Comparison of ENCODE assay signal across 9 cellular contexts in genomic region chr12:124939428-124940142, GRCh38. TPM values are rescaled to one million over a fixed set of nuclear protein-coding genes. Genes with fewer than 3 reads are reported as not detected.
DNase-seq lines count a peak whose midpoint lies in the region; ATAC-seq and TF ChIP-seq lines count a peak whose summit lies in the region.
"Had no signal": no experiment of that assay in that cellular context is flagged by ENCODE, and none has a peak within 500 bp of the region (broad histone marks: within the 10 kb centered on the region; RNA-seq: fewer than 3 reads in every experiment).

No MANE protein-coding gene starts in this region.

- POLR2A ChIA-PET in CD8-positive, alpha-beta memory T cell (lab: Charles Lee) = interaction anchor here (2.2 to 4.3 kb wide), 3 partner anchors 12 to 31 kb away, joined by 23 to 224 read pairs (median 55); partner anchors contain the start of gene UBC

- peaks cover 0 to 8% (median 0%) of the 10 kb centered on the region in 3 donors for H3K36me3 Mint-ChIP-seq in CD8-positive, alpha-beta memory T cell

- no peaks in the 10 kb centered on the region for H3K9me3 ChIP-seq in CD8-positive, alpha-beta memory T cell (ENCODE audit: low read length)
- H3K9me3 ChIP-seq in KOPT-K1 (ENCODE audit: insufficient read depth, low read length, poor library complexity, severe bottlenecking) = no peaks in the 10 kb centered on the region
- no peaks in the 10 kb centered on the region for H3K9me3 ChIP-seq in gastroesophageal sphincter
- H3K9me3 ChIP-seq in ovary = no peaks in the 10 kb centered on the region
- H3K9me3 ChIP-seq in transverse colon = no peaks in the 10 kb centered on the region

- H3K27me3 Mint-ChIP-seq in CD8-positive, alpha-beta memory T cell = no peaks in the 10 kb centered on the region

- no peaks in the 10 kb centered on the region for H3K9me3 Mint-ChIP-seq in CD8-positive, alpha-beta memory T cell
- H3K9me3 Mint-ChIP-seq: nephron had no signal

- CTCF ChIA-PET in CD8-positive, alpha-beta memory T cell (lab: Charles Lee) = interaction anchor here (0.9 to 17.0 kb wide), 10 partner anchors 8 to 125 kb away, joined by 3 to 711 read pairs (median 6); partner anchors contain the start of genes AACS, DHX37 and UBC

- H3K4me3 Mint-ChIP-seq in CD8-positive, alpha-beta memory T cell = no peak overlapping the region
- H3K4me3 Mint-ChIP-seq: nephron had no signal

- no peaks in the 10 kb centered on the region for H3K27me3 ChIP-seq in CD8-positive, alpha-beta memory T cell (ENCODE audit: insufficient read depth, low read length, poor library complexity, severe bottlenecking)
- H3K27me3 ChIP-seq in gastroesophageal sphincter (no peaks in the 10 kb centered on the region), ovary (no peaks in the 10 kb centered on the region), transverse colon (no peaks in the 10 kb centered on the region)

- in situ Hi-C loops in transverse colon (cut with MboI; ENCODE audit: low pct_ligation_motif_present in 1 of 4, low pct_unique_long_range_greater_than_20kb in 1 of 4, low sequenced_read_pairs in 3 of 4) = loop anchor here in 1 of 4 donors (5.0 kb wide), 1 partner anchor 37 kb away; no protein-coding TSS in a partner anchor

- H3K4me3 ChIP-seq in CD8-positive, alpha-beta memory T cell (ENCODE audit: low read length) = peak overlapping the region; percentile 72
- H3K4me3 ChIP-seq in gastroesophageal sphincter (peak overlapping the region; percentile 20 to 57), ovary (peak overlapping the region; percentile 53), transverse colon (peak overlapping the region; percentile 2 to 55 (median 32))

- peak; percentile 76 to 93 (median 89) for DNase-seq in CD8-positive, alpha-beta memory T cell
- peak; percentile 95 to 97 for DNase-seq in activated T-cell treated with anti-CD3 and anti-CD28 coated beads, Interleukin-2, amount 50 U/mL, for 48 hours
- DNase-seq in ovary (peak; percentile 86 to 94 (median 93)), transverse colon (peak; percentile 90)
- no peak for DNase-seq in effector CD8-positive, alpha-beta T cell (lab: John Stamatoyannopoulos, UW)

- 0% methylated on average over 4 to 8 of the region's 35 CpGs for WGBS in gastroesophageal sphincter (ENCODE audit: low coverage in 1 of 2), 2 donors
- 0% methylated on average over 35 of the region's 35 CpGs for WGBS in ovary, 3 donors
- 0 to 1% methylated on average over 2 to 35 of the region's 35 CpGs for WGBS in transverse colon (ENCODE audit: low coverage in 1 of 2), 2 donors

- H3K4me1 Mint-ChIP-seq in CD8-positive, alpha-beta memory T cell = peaks cover 0 to 8% (median 4%) of the 10 kb centered on the region in 3 donors

- peak in 1 of 4 experiments; percentile 3 for TF ChIP-seq CTCF in gastroesophageal sphincter (IDR thresholded peaks at IDR 0.05)
- peak in 1 of 3 donors; percentile 26 for TF ChIP-seq CTCF in ovary (IDR thresholded peaks at IDR 0.05)
- peak in 3 of 5 experiments; percentile 2 to 15 (median 7) for TF ChIP-seq CTCF in transverse colon (IDR thresholded peaks at IDR 0.05)

- H3K36me3 ChIP-seq in CD8-positive, alpha-beta memory T cell (ENCODE audit: insufficient read depth, low read length) = no peaks in the 10 kb centered on the region
- H3K36me3 ChIP-seq in KOPT-K1 (ENCODE audit: insufficient read depth, low read length) = peaks cover 17% of the 10 kb centered on the region; the same call in 1 of the 2 replicates
- H3K36me3 ChIP-seq in gastroesophageal sphincter = peaks cover 0 to 7% of the 10 kb centered on the region in 2 donors
- no peaks in the 10 kb centered on the region for H3K36me3 ChIP-seq in ovary
- no peaks in the 10 kb centered on the region for H3K36me3 ChIP-seq in transverse colon

- no peak for TF ChIP-seq EP300 in gastroesophageal sphincter (IDR thresholded peaks at IDR 0.05)
- TF ChIP-seq EP300 in ovary (IDR thresholded peaks at IDR 0.05) = no peak
- TF ChIP-seq EP300 in transverse colon (IDR thresholded peaks at IDR 0.05; ENCODE audit: low read depth) = no peak

- peak overlapping the region; percentile 80 for H3K27ac ChIP-seq in CD8-positive, alpha-beta memory T cell (ENCODE audit: low read depth, low read length)
- H3K27ac ChIP-seq in KOPT-K1 (ENCODE audit: low read depth, low read length, poor library complexity, severe bottlenecking) = peak overlapping the region; percentile 65
- peak overlapping the region; percentile 52 to 95 (median 93) for H3K27ac ChIP-seq in gastroesophageal sphincter
- H3K27ac ChIP-seq in ovary = peak overlapping the region; percentile 90 to 91
- H3K27ac ChIP-seq in transverse colon = peak overlapping the region; percentile 88 to 92 (median 90)

- TF ChIP-seq POLR2A in gastroesophageal sphincter (IDR thresholded peaks at IDR 0.05) = peak in 1 of 2 donors; percentile 25
- peak; percentile 41 for TF ChIP-seq POLR2A in ovary (IDR thresholded peaks at IDR 0.05)
- no peak for TF ChIP-seq POLR2A in transverse colon (IDR thresholded peaks at IDR 0.05)

- ATAC-seq in GM21717 (IDR thresholded peaks at IDR 0.05; ENCODE audit: unreplicated experiment) = peak; percentile 58
- peak; percentile 84 for ATAC-seq in gastroesophageal sphincter

- intact Hi-C loops in ovary (cut with DNase I) = loop anchor here in 1 of 4 donors (2.0 kb wide), 1 partner anchor 25 kb away; the partner anchor contains the start of gene UBC
- intact Hi-C loops in transverse colon (cut with DNase I; ENCODE audit: low total_unique reads) = no loop called here

- H3K4me1 ChIP-seq in CD8-positive, alpha-beta memory T cell (ENCODE audit: insufficient read depth, low read length) = peaks cover 24% of the 10 kb centered on the region
- H3K4me1 ChIP-seq in gastroesophageal sphincter = peaks cover 0 to 40% (median 10%) of the 10 kb centered on the region in 3 donors
- H3K4me1 ChIP-seq in ovary (ENCODE audit: insufficient read depth) = peaks cover 3% of the 10 kb centered on the region
- peaks cover 9 to 33% (median 21%) of the 10 kb centered on the region in 4 donors for H3K4me1 ChIP-seq in transverse colon

- H3K27ac Mint-ChIP-seq in CD8-positive, alpha-beta memory T cell = no peak overlapping the region
- H3K27ac Mint-ChIP-seq: nephron had no signal

RNA-seq across cellular contexts. Expression of gene UBC, which starts 25.1 kb away (rescaled TPM):
- 100 to 1,000 TPM; 839 to 849 TPM for total RNA-seq in CD8-positive, alpha-beta memory T cell
- 1,913 TPM for polyA plus RNA-seq in CD8-positive, alpha-beta memory T cell
- total RNA-seq in gastroesophageal sphincter = 1,000 to 10,000 TPM; 1,376 to 1,776 (median 1,632) TPM
- 1,000 to 10,000 TPM in 2 of 7 donors, 100 to 1,000 TPM in 5; 775 to 1,271 (median 837) TPM for total RNA-seq in ovary
- polyA plus RNA-seq in ovary = 1,000 to 10,000 TPM in 1 of 2 donors, 100 to 1,000 TPM in 1; 808 to 1,330 TPM
- 1,000 to 10,000 TPM; 1,242 to 1,580 (median 1,406) TPM for total RNA-seq in transverse colon

RNA-seq across cellular contexts. Expression of gene DHX37, which starts 49.3 kb away (rescaled TPM):
- 10 to 100 TPM; 47.2 to 48.8 TPM for total RNA-seq in CD8-positive, alpha-beta memory T cell
- polyA plus RNA-seq in CD8-positive, alpha-beta memory T cell = 6.5 TPM
- total RNA-seq in gastroesophageal sphincter = 10 to 100 TPM in 2 of 4 donors, 1 to 10 TPM in 2; 8.4 to 14.6 (median 12.2) TPM
- 10 to 100 TPM in 5 of 7 donors, 1 to 10 TPM in 2; 6.0 to 29.3 (median 16.1) TPM for total RNA-seq in ovary
- polyA plus RNA-seq in ovary = 10 to 100 TPM in 1 of 2 donors, 1 to 10 TPM in 1; 3.0 to 10.8 TPM
- 10 to 100 TPM in 3 of 4 donors, 1 to 10 TPM in 1; 10.0 to 19.5 (median 13.2) TPM for total RNA-seq in transverse colon

RNA-seq across cellular contexts. Expression of gene BRI3BP, which starts 53.9 kb away (rescaled TPM):
- 10 to 100 TPM; 35.6 to 36.5 TPM for total RNA-seq in CD8-positive, alpha-beta memory T cell
- 4.0 TPM for polyA plus RNA-seq in CD8-positive, alpha-beta memory T cell
- total RNA-seq in gastroesophageal sphincter = 1 to 10 TPM; 1.9 to 3.1 (median 2.5) TPM
- 1 to 10 TPM in 6 of 7 donors, under 1 TPM in 1; 0.95 to 5.6 (median 2.6) TPM for total RNA-seq in ovary
- polyA plus RNA-seq in ovary = 1 to 10 TPM; 1.1 to 6.1 TPM
- total RNA-seq in transverse colon = 10 to 100 TPM; 14.2 to 38.5 (median 23.1) TPM
